30 cellular contexts compared by ENCODE assay signal in the genomic region with DNA sequence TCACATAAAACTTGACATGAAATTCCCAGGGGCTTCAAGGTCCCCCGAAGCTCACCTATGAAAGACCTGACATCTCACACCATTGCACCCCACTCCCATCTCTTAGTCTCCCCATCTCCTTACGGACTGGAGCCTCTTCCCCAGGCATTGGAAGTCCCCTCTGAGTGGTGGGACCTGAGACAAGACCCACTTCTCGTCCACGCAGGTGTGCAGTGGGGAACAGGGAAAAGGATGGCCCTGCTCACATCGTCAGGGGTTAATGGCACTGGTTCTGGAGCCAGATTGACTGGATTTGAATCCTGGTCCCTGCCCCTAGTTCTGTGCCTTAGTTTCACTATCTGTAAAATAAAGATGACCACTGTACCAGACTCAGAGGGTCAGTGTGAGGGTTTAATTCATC. TPM values are rescaled to one million over a fixed set of nuclear protein-coding genes. Genes with fewer than 3 reads are reported as not detected.
"Had no signal": no experiment of that assay in that cellular context is flagged by ENCODE, and none has a peak within 500 bp of the region (broad histone marks: within the 10 kb centered on the region; RNA-seq: fewer than 3 reads in every experiment).

No MANE protein-coding gene starts in this region.

- H3K4me3 Mint-ChIP-seq: stimulated activated effector memory CD8-positive, alpha-beta T cell treated with anti-CD3 and anti-CD28 coated beads, Interleukin-12 subunit alpha, Interleukin-12 subunit beta, amount 100 ng/mL, for 72 hours; stimulated activated memory B cell treated with anti-CD40 and anti-IgM and Interleukin-4, amounts not matched to agents 10 μg/mL and 1 μg/mL and 100 μg/mL, for 72 hours; stimulated activated naive B cell treated with anti-CD40 and anti-IgM and Interleukin-4, amounts not matched to agents 10 μg/mL and 1 μg/mL and 100 μg/mL, for 72 hours; stimulated activated naive CD8-positive, alpha-beta T cell treated with anti-CD3 and anti-CD28 coated beads, Interleukin-15, amount 100 ng/mL, for 72 hours; stimulated activated naive CD8-positive, alpha-beta T cell treated with anti-CD3 and anti-CD28 coated beads, Interleukin-15, Interleukin-2, amounts not matched to agents 100 ng/mL and 50 ng/mL, for 24 hours; type B pancreatic cell had no signal

- H3K4me3 ChIP-seq: stomach, suprapubic skin, testis, thoracic aorta, thyroid gland, tibial artery, tibial nerve, transverse colon, upper lobe of left lung, upper lobe of right lung, uterus, vagina had no signal

- H3K27ac Mint-ChIP-seq: stimulated activated effector memory CD8-positive, alpha-beta T cell treated with anti-CD3 and anti-CD28 coated beads, Interleukin-12 subunit alpha, Interleukin-12 subunit beta, amount 100 ng/mL, for 72 hours; stimulated activated memory B cell treated with anti-CD40 and anti-IgM and Interleukin-4, amounts not matched to agents 10 μg/mL and 1 μg/mL and 100 μg/mL, for 72 hours; stimulated activated naive B cell treated with anti-CD40 and anti-IgM and Interleukin-4, amounts not matched to agents 10 μg/mL and 1 μg/mL and 100 μg/mL, for 72 hours; stimulated activated naive CD8-positive, alpha-beta T cell treated with anti-CD3 and anti-CD28 coated beads, Interleukin-15, amount 100 ng/mL, for 72 hours; stimulated activated naive CD8-positive, alpha-beta T cell treated with anti-CD3 and anti-CD28 coated beads, Interleukin-15, Interleukin-2, amounts not matched to agents 100 ng/mL and 50 ng/mL, for 24 hours; type B pancreatic cell had no signal

- H3K27me3 Mint-ChIP-seq: stimulated activated memory B cell treated with anti-CD40 and anti-IgM and Interleukin-4, amounts not matched to agents 10 μg/mL and 1 μg/mL and 100 μg/mL, for 72 hours; stimulated activated naive CD8-positive, alpha-beta T cell treated with anti-CD3 and anti-CD28 coated beads, Interleukin-15, amount 100 ng/mL, for 72 hours; stimulated activated naive CD8-positive, alpha-beta T cell treated with anti-CD3 and anti-CD28 coated beads, Interleukin-15, Interleukin-2, amounts not matched to agents 100 ng/mL and 50 ng/mL, for 24 hours; type B pancreatic cell had no signal

- H3K27ac ChIP-seq: stomach, suprapubic skin, testis, thoracic aorta, tibial artery, tibial nerve, transverse colon, upper lobe of left lung, upper lobe of right lung, uterus, vagina had no signal

- H3K27me3 ChIP-seq: stomach, suprapubic skin, testis, thyroid gland, tibial nerve, transverse colon, upper lobe of left lung, upper lobe of right lung, uterus, vagina had no signal

- H3K36me3 Mint-ChIP-seq: stimulated activated effector memory CD8-positive, alpha-beta T cell treated with anti-CD3 and anti-CD28 coated beads, Interleukin-12 subunit alpha, Interleukin-12 subunit beta, amount 100 ng/mL, for 72 hours; stimulated activated memory B cell treated with anti-CD40 and anti-IgM and Interleukin-4, amounts not matched to agents 10 μg/mL and 1 μg/mL and 100 μg/mL, for 72 hours; stimulated activated naive B cell treated with anti-CD40 and anti-IgM and Interleukin-4, amounts not matched to agents 10 μg/mL and 1 μg/mL and 100 μg/mL, for 72 hours; type B pancreatic cell had no signal

- H3K4me1 Mint-ChIP-seq: stimulated activated effector memory CD8-positive, alpha-beta T cell treated with anti-CD3 and anti-CD28 coated beads, Interleukin-12 subunit alpha, Interleukin-12 subunit beta, amount 100 ng/mL, for 72 hours; stimulated activated memory B cell treated with anti-CD40 and anti-IgM and Interleukin-4, amounts not matched to agents 10 μg/mL and 1 μg/mL and 100 μg/mL, for 72 hours; stimulated activated naive B cell treated with anti-CD40 and anti-IgM and Interleukin-4, amounts not matched to agents 10 μg/mL and 1 μg/mL and 100 μg/mL, for 72 hours; stimulated activated naive CD8-positive, alpha-beta T cell treated with anti-CD3 and anti-CD28 coated beads, Interleukin-15, amount 100 ng/mL, for 72 hours had no signal

- H3K9me3 Mint-ChIP-seq: stimulated activated effector memory CD8-positive, alpha-beta T cell treated with anti-CD3 and anti-CD28 coated beads, Interleukin-12 subunit alpha, Interleukin-12 subunit beta, amount 100 ng/mL, for 72 hours; stimulated activated naive B cell treated with anti-CD40 and anti-IgM and Interleukin-4, amounts not matched to agents 10 μg/mL and 1 μg/mL and 100 μg/mL, for 72 hours; stimulated activated naive CD8-positive, alpha-beta T cell treated with anti-CD3 and anti-CD28 coated beads, Interleukin-15, amount 100 ng/mL, for 72 hours; stimulated activated naive CD8-positive, alpha-beta T cell treated with anti-CD3 and anti-CD28 coated beads, Interleukin-15, Interleukin-2, amounts not matched to agents 100 ng/mL and 50 ng/mL, for 24 hours; type B pancreatic cell had no signal

- H3K9me3 ChIP-seq: stomach, suprapubic skin, testis, thoracic aorta, thyroid gland, tibial artery, tibial nerve, transverse colon, upper lobe of left lung, upper lobe of right lung, uterus, vagina had no signal

- DNase-seq: stimulated activated CD4-positive, alpha-beta T cell treated with anti-CD3 and anti-CD28 coated beads, Interleukin-2, amount 100 ng/mL, for 48 hours; stimulated activated CD4-positive, alpha-beta T cell treated with anti-CD3 and anti-CD28 coated beads, Interleukin-4, amount 100 ng/mL, for 1 hour; stimulated activated CD4-positive, alpha-beta T cell treated with anti-CD3 and anti-CD28 coated beads, Interleukin-4, amount 100 ng/mL, for 24 hours; stimulated activated CD4-positive, alpha-beta T cell treated with anti-CD3 and anti-CD28 coated beads, Interleukin-4, amount 100 ng/mL, for 4 hours; stimulated activated CD8-positive, alpha-beta memory T cell treated with anti-CD3 and anti-CD28 coated beads, Interleukin-4, amount 100 ng/mL, for 48 hours; stimulated activated naive B cell treated with anti-CD40 and anti-IgM and Interleukin-4, amounts not matched to agents 10 μg/mL and 1 μg/mL and 100 μg/mL, for 72 hours; stimulated activated naive CD4-positive, alpha-beta T cell; stimulated activated naive CD4-positive, alpha-beta T cell treated with Interleukin-2 at 50 U/mL for 16 hours; stimulated activated naive CD8-positive, alpha-beta T cell treated with anti-CD3 and anti-CD28 coated beads, Interleukin-15, amount 100 ng/mL, for 72 hours; stimulated activated naive CD8-positive, alpha-beta T cell treated with anti-CD3 and anti-CD28 coated beads, Interleukin-15, Interleukin-2, amounts not matched to agents 100 U/mL and 50 U/mL, for 24 hours; stomach; substantia nigra; testis; thyroid gland; tibial artery; transverse colon; trophoblast cell; upper lobe of left lung; upper lobe of right lung; uterus had no signal

- H3K4me1 ChIP-seq: stomach, suprapubic skin, tibial artery, tibial nerve, transverse colon, uterus, vagina had no signal

- H3K36me3 ChIP-seq: suprapubic skin, thoracic aorta, thyroid gland, tibial artery, tibial nerve, transverse colon, upper lobe of left lung, upper lobe of right lung, uterus, vagina had no signal

- ATAC-seq: stimulated activated effector memory CD8-positive, alpha-beta T cell treated with anti-CD3 and anti-CD28 coated beads, Interleukin-12 subunit alpha, Interleukin-12 subunit beta, amount 100 ng/mL, for 72 hours; stimulated activated memory B cell treated with anti-CD40 and anti-IgM and Interleukin-4, amounts not matched to agents 10 μg/mL and 1 μg/mL and 100 μg/mL, for 72 hours; stimulated activated naive B cell treated with anti-CD40 and anti-IgM and Interleukin-4, amounts not matched to agents 10 μg/mL and 1 μg/mL and 100 μg/mL, for 72 hours; stimulated activated naive CD8-positive, alpha-beta T cell treated with anti-CD3 and anti-CD28 coated beads, Interleukin-15, amount 100 ng/mL, for 72 hours; stimulated activated naive CD8-positive, alpha-beta T cell treated with anti-CD3 and anti-CD28 coated beads, Interleukin-15, Interleukin-2, amounts not matched to agents 100 U/mL and 50 U/mL, for 24 hours; upper lobe of right lung had no signal

RNA-seq across cellular contexts. Expression of gene ADGRF1, which starts 15.5 kb away (rescaled TPM):
- total RNA-seq: subcutaneous adipose tissue, temporal lobe, thoracic aorta, tibial nerve had no signal
